14 cellular contexts compared by ENCODE assay signal in genomic region chr2:205723174-205723573, GRCh38. TPM values are rescaled to one million over a fixed set of nuclear protein-coding genes. Genes with fewer than 3 reads are reported as not detected.
DNase-seq lines count a peak whose midpoint lies in the region; ATAC-seq, FAIRE-seq and TF ChIP-seq lines count a peak whose summit lies in the region.
"Had no signal": no experiment of that assay in that cellular context is flagged by ENCODE, and none has a peak within 500 bp of the region (broad histone marks: within the 10 kb centered on the region; RNA-seq: fewer than 3 reads in every experiment).

No MANE protein-coding gene starts in this region.

- no peak overlapping the region for H3K9ac ChIP-seq in GM23248

- H3K9me3 ChIP-seq in GM23248 (ENCODE audit: low read depth): no peaks in the 10 kb centered on the region
- H3K9me3 ChIP-seq in gastroesophageal sphincter: no peaks in the 10 kb centered on the region

- H3K27me3 ChIP-seq in GM23248 (replicated peaks; ENCODE audit: insufficient read depth) (no peaks in the 10 kb centered on the region), gastroesophageal sphincter (no peaks in the 10 kb centered on the region)

- TF ChIP-seq POLR2A in gastroesophageal sphincter (IDR thresholded peaks at IDR 0.05): no peak

- no peak overlapping the region for H3K27ac ChIP-seq in GM23248
- H3K27ac ChIP-seq in gastroesophageal sphincter: peak overlapping the region; percentile 54 to 96 (median 81)

- intact Hi-C loops in left ventricle myocardium superior (cut with micrococcal nuclease): no loop called here

- H3F3A ChIP-seq in GM23248 (ENCODE audit: insufficient read depth): no peaks in the 10 kb centered on the region

- DNase-seq in GM23248 (peak; percentile 56), cardiac fibroblast (ENCODE audit: low read depth in 2 of 2) (peak; percentile 46 to 53), cortex of kidney (lab: John Stamatoyannopoulos, UW) (no peak), left ventricle myocardium superior (no peak), RCC 7860 (ENCODE audit: low spot score) (no peak)
- DNase-seq in stimulated activated naive B cell treated with anti-CD40 and anti-IgM and Interleukin-4, amounts not matched to agents 10 μg/mL and 1 μg/mL and 100 μg/mL, for 72 hours: no peak
- DNase-seq: CD4-positive, alpha-beta memory T cell; KG1; NCI-H1092 treated with DMSO at 0.1 percent for 48 hours; NCI-H1694; NCI-H524 had no signal

- H3K4me3 ChIP-seq in GM23248: no peak overlapping the region
- no peak overlapping the region for H3K4me3 ChIP-seq in cardiac fibroblast (replicated peaks in 1 of 2; ENCODE audit: low read depth in 2 of 2, low read length in 2 of 2)
- no peak overlapping the region for H3K4me3 ChIP-seq in gastroesophageal sphincter

- no peaks in the 10 kb centered on the region for H3K79me2 ChIP-seq in GM23248 (ENCODE audit: insufficient read depth)

- 0 out of 2 replicates have a peak overlapping the region, but pooled peaks have one; percentile 19 for H2AFZ ChIP-seq in GM23248

- ATAC-seq in gastroesophageal sphincter: no peak
- no peak for ATAC-seq in stimulated activated naive B cell treated with anti-CD40 and anti-IgM and Interleukin-4, amounts not matched to agents 10 μg/mL and 1 μg/mL and 100 μg/mL, for 72 hours (replicated peaks)
- ATAC-seq in left ventricle myocardium superior: no peak
- ATAC-seq: HCT116 had no signal

- H3K4me1 ChIP-seq in GM23248 (ENCODE audit: insufficient read depth) (no peaks in the 10 kb centered on the region), gastroesophageal sphincter (peaks cover 8 to 99% (median 43%) of the 10 kb centered on the region in 3 donors)

- no peaks in the 10 kb centered on the region for H4K20me1 ChIP-seq in GM23248 (ENCODE audit: insufficient read depth)

- H3K9me2 ChIP-seq in GM23248 (ENCODE audit: insufficient read depth): no peaks in the 10 kb centered on the region

- no peak overlapping the region for H3K4me2 ChIP-seq in GM23248 (ENCODE audit: unreplicated experiment)

- TF ChIP-seq CTCF in cardiac fibroblast (IDR thresholded peaks at IDR 0.05; ENCODE audit: low read depth, low read length) (no peak), gastroesophageal sphincter (IDR thresholded peaks at IDR 0.05) (no peak)

- peak overlapping the region; percentile 70 for H3K27ac Mint-ChIP-seq in stimulated activated naive B cell treated with anti-CD40 and anti-IgM and Interleukin-4, amounts not matched to agents 10 μg/mL and 1 μg/mL and 100 μg/mL, for 72 hours
- H3K27ac Mint-ChIP-seq: B cell; CD4-positive, alpha-beta memory T cell had no signal

- WGBS in GM23248 (ENCODE audit: low coverage in 1 of 2, low lambda C conversion rate in 2 of 2, missing lambda C conversion rate in 2 of 2), 2 experiments: 84 to 88% methylated on average over 2 of the region's 2 CpGs
- WGBS in gastroesophageal sphincter (ENCODE audit: low coverage in 1 of 2), 2 donors: 90 to 97% methylated on average over 2 of the region's 2 CpGs

- peaks cover 17 to 41% of the 10 kb centered on the region in 2 donors for H3K36me3 Mint-ChIP-seq in stimulated activated naive B cell treated with anti-CD40 and anti-IgM and Interleukin-4, amounts not matched to agents 10 μg/mL and 1 μg/mL and 100 μg/mL, for 72 hours
- H3K36me3 Mint-ChIP-seq: CD4-positive, alpha-beta memory T cell had no signal

- no peak overlapping the region for H3K4me3 Mint-ChIP-seq in stimulated activated naive B cell treated with anti-CD40 and anti-IgM and Interleukin-4, amounts not matched to agents 10 μg/mL and 1 μg/mL and 100 μg/mL, for 72 hours
- H3K4me3 Mint-ChIP-seq: CD4-positive, alpha-beta memory T cell had no signal

- H3K9me3 Mint-ChIP-seq in stimulated activated naive B cell treated with anti-CD40 and anti-IgM and Interleukin-4, amounts not matched to agents 10 μg/mL and 1 μg/mL and 100 μg/mL, for 72 hours: no peaks in the 10 kb centered on the region

- no peaks in the 10 kb centered on the region for H3K36me3 ChIP-seq in GM23248 (ENCODE audit: low read depth)
- H3K36me3 ChIP-seq in gastroesophageal sphincter: peaks cover 10 to 86% of the 10 kb centered on the region in 2 donors

- in situ Hi-C loops in GM23248 (cut with MboI): no loop called here

- no peaks in the 10 kb centered on the region for H3K27me3 Mint-ChIP-seq in stimulated activated naive B cell treated with anti-CD40 and anti-IgM and Interleukin-4, amounts not matched to agents 10 μg/mL and 1 μg/mL and 100 μg/mL, for 72 hours
- H3K27me3 Mint-ChIP-seq: B cell had no signal

- no peak for TF ChIP-seq EP300 in gastroesophageal sphincter (IDR thresholded peaks at IDR 0.05)

- no peak for FAIRE-seq in RCC 7860 (lab: Jason Lieb, UNC)

- H3K4me1 Mint-ChIP-seq in stimulated activated naive B cell treated with anti-CD40 and anti-IgM and Interleukin-4, amounts not matched to agents 10 μg/mL and 1 μg/mL and 100 μg/mL, for 72 hours: peaks cover 24 to 44% of the 10 kb centered on the region in 2 donors
- H3K4me1 Mint-ChIP-seq: CD4-positive, alpha-beta memory T cell had no signal

RNA-seq across cellular contexts. Expression of gene NRP2, which starts 40.9 kb away (rescaled TPM):
- total RNA-seq in GM23248 (2014; rRNA removed; shearing (Covaris generic)): 9.0 and 36.7 TPM in 2 replicates
- polyA plus RNA-seq in GM23248 (2016; fragmentation: Nextera tagmentation; extraction: Ambion mirVana): 5.6 and 6.9 TPM in 2 replicates
- 100 to 1,000 TPM; 278 to 466 (median 371) TPM for total RNA-seq in gastroesophageal sphincter
- 9.7 TPM for total RNA-seq in left ventricle myocardium superior
- polyA plus RNA-seq: CD4-positive, alpha-beta memory T cell had no signal

Comparison
In these comparisons a context has a peak if more than half of its experiments do, and no peak if none do; other contexts are left out.
1. DNase-seq: peak in GM23248 (single experiment) and cardiac fibroblast (2 of 2); none in stimulated activated naive B cell treated with anti-CD40 and anti-IgM and Interleukin-4, amounts not matched to agents 10 μg/mL and 1 μg/mL and 100 μg/mL, for 72 hours (single experiment), cortex of kidney (single experiment), left ventricle myocardium superior (single experiment) and RCC 7860 (single experiment).